In the genomic region with DNA sequence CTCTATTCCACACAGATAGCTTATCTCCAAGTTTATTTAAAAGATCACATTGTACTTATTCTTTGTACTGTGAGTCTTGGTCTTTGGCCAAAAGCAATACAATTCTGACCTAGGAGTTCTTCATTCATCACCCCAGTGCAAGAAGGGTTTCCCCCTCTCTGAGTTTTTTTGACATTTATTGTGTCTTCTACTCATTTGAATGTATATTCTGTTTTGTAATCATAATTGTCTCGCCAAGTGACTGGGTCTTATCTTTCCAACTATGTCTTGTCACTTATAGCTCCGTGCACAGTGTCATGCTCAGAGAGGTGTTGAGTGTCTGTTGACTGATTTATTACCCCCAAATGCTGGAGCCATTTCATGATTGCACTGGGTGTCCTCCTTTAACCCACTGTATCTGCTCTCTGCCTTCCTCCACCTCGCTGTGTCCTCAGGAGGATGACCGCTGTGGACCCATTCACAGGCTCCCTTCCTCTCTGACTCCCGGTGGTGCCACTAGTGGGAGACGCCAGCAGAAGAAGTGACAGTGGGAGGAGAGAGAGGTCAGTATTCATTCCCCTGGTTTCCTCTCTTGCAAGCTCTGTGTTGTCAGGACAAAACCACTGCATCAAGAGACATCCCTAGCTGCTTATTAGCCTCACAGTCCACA, we compare ENCODE assay signal across 14 cellular contexts. TPM values are rescaled to one million over a fixed set of nuclear protein-coding genes. Genes with fewer than 3 reads are reported as not detected.
A peak's percentile ranks its signal among the peaks of the same experiment; 100 is the strongest.
DNase-seq lines count a peak whose midpoint lies in the region; ATAC-seq and TF ChIP-seq lines count a peak whose summit lies in the region.
"Had no signal": no experiment of that assay in that cellular context is flagged by ENCODE, and none has a peak within 500 bp of the region (broad histone marks: within the 10 kb centered on the region; RNA-seq: fewer than 3 reads in every experiment).

No MANE protein-coding gene starts in this region.

- no peak for TF ChIP-seq POLR2A in gastrocnemius medialis (IDR thresholded peaks at IDR 0.05)

- H3K4me3 ChIP-seq in gastrocnemius medialis, result no peak overlapping the region
- H3K4me3 ChIP-seq: PC-9 had no signal

- H3K27ac ChIP-seq in gastrocnemius medialis, result no peak overlapping the region
- H3K27ac ChIP-seq: PC-9 had no signal

- in situ Hi-C loops in gastrocnemius medialis (cut with MboI; ENCODE audit: low sequenced_read_pairs in 4 of 4), result no loop called here

- intact Hi-C loops in Right ventricle myocardium superior (cut with DNase I) (no loop called here), cardiac septum (cut with DNase I) (no loop called here), left ventricle myocardium superior (cut with micrococcal nuclease) (no loop called here), gastrocnemius medialis (cut with DNase I; ENCODE audit: low total_unique reads) (no loop called here)

- ATAC-seq in Right ventricle myocardium superior (ENCODE audit: poor library complexity), result peak; percentile 84
- ATAC-seq in left ventricle myocardium superior, result peak; percentile 87
- ATAC-seq in gastrocnemius medialis, result peak; percentile 68 to 80
- ATAC-seq in HG02852 (IDR thresholded peaks at IDR 0.05; ENCODE audit: unreplicated experiment), result no peak
- ATAC-seq in GM19035 (IDR thresholded peaks at IDR 0.05; ENCODE audit: unreplicated experiment), result no peak
- no peak for ATAC-seq in HG03378 (IDR thresholded peaks at IDR 0.05; ENCODE audit: unreplicated experiment)

- DNase-seq in Right ventricle myocardium superior, result no peak
- DNase-seq in cardiac septum (ENCODE audit: low spot score), result no peak
- DNase-seq in amniotic epithelial cell (ENCODE audit: low read depth), result peak; percentile 34
- no peak for DNase-seq in left ventricle myocardium superior
- no peak for DNase-seq in gastrocnemius medialis
- DNase-seq: COR-L47, DMS53, HCEC 1CT, NCI-H345, NCI-H774, PC-9 had no signal

- no peaks in the 10 kb centered on the region for H3K9me3 ChIP-seq in gastrocnemius medialis

- no peak for TF ChIP-seq CTCF in gastrocnemius medialis (IDR thresholded peaks at IDR 0.05 in 4 of 5, conservative IDR thresholded peaks at IDR 0.05 in 1 of 5)

- peaks cover 0 to 3% of the 10 kb centered on the region in 2 donors for H3K4me1 ChIP-seq in gastrocnemius medialis

- no peaks in the 10 kb centered on the region for H3K36me3 ChIP-seq in gastrocnemius medialis

- no peaks in the 10 kb centered on the region for H3K27me3 ChIP-seq in gastrocnemius medialis

RNA-seq across cellular contexts. Expression of a gene that starts 11.2 kb away (rescaled TPM):
- 56.0 TPM for total RNA-seq in Right ventricle myocardium superior
- 89.8 TPM for total RNA-seq in cardiac septum
- 57.0 TPM for total RNA-seq in left ventricle myocardium superior
- total RNA-seq in gastrocnemius medialis, result 10 to 100 TPM; 31.5 to 57.5 (median 50.4) TPM

Comparison
In these comparisons a context has a peak if more than half of its experiments do, and no peak if none do; other contexts are left out.
1. ATAC-seq: peak in Right ventricle myocardium superior (single experiment), left ventricle myocardium superior (single experiment) and gastrocnemius medialis (2 of 2); none in HG02852 (single experiment), GM19035 (single experiment) and HG03378 (single experiment).